In the genomic region with DNA sequence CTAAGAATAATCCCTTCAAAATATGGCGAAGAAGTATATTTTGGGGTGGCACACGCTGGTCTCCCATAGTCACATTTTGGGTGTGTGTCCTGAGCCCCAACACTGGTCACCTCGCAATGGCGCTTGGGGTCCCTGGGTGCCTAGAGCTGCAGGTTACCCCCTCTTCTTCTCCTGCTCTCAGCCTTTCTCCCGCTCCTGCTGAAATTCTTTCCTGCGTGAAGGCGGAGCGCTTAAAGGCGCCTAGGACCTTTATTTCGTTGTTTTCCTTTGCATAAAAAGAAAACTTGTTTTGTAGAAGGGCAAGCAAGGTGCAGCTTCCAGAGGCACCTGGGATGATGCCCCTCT, we compare ENCODE assay signal across 9 cellular contexts. TPM values are rescaled to one million over a fixed set of nuclear protein-coding genes. Genes with fewer than 3 reads are reported as not detected.
A peak's percentile ranks its signal among the peaks of the same experiment; 100 is the strongest.
DNase-seq lines count a peak whose midpoint lies in the region; ATAC-seq and TF ChIP-seq lines count a peak whose summit lies in the region.
"Had no signal": no experiment of that assay in that cellular context is flagged by ENCODE, and none has a peak within 500 bp of the region (broad histone marks: within the 10 kb centered on the region; RNA-seq: fewer than 3 reads in every experiment).

No MANE protein-coding gene starts in this region.

- peak overlapping the region; percentile 50 for H3K4me3 ChIP-seq in kidney epithelial cell (ENCODE audit: low read depth, low read length)
- H3K4me3 ChIP-seq in thymus (ENCODE audit: low read length), result peak overlapping the region; percentile 82
- H3K4me3 ChIP-seq: HAP-1 had no signal

- peaks cover 5 to 8% of the 10 kb centered on the region in 2 donors for H3K36me3 Mint-ChIP-seq in activated T-cell treated with anti-CD3 and anti-CD28 coated beads, Interleukin-2, amount 50 U/mL, for 72 hours (ENCODE audit: insufficient read depth in 2 of 2)
- H3K36me3 Mint-ChIP-seq in activated naive CD8-positive, alpha-beta T cell, result no peaks in the 10 kb centered on the region

- no peaks in the 10 kb centered on the region for H3K36me3 ChIP-seq in kidney epithelial cell (ENCODE audit: control insufficient read depth, insufficient read depth, low read length)
- H3K36me3 ChIP-seq in thymus (ENCODE audit: control insufficient read depth, insufficient read depth), result no peaks in the 10 kb centered on the region
- H3K36me3 ChIP-seq: HAP-1 had no signal

- TF ChIP-seq CTCF in kidney epithelial cell (IDR thresholded peaks at IDR 0.05; ENCODE audit: insufficient read depth, low read length, poor library complexity, severe bottlenecking), result no peak

- H3K9me3 Mint-ChIP-seq in activated T-cell treated with anti-CD3 and anti-CD28 coated beads, Interleukin-2, amount 50 U/mL, for 72 hours, result no peaks in the 10 kb centered on the region
- no peaks in the 10 kb centered on the region for H3K9me3 Mint-ChIP-seq in activated naive CD8-positive, alpha-beta T cell (ENCODE audit: low read depth)

- H3K27ac ChIP-seq in thymus (ENCODE audit: low read depth), result peak overlapping the region; percentile 94

- peaks cover 53% of the 10 kb centered on the region for H3K4me1 Mint-ChIP-seq in activated T-cell treated with anti-CD3 and anti-CD28 coated beads, Interleukin-2, amount 50 U/mL, for 72 hours (ENCODE audit: low read depth)
- H3K4me1 Mint-ChIP-seq in activated naive CD8-positive, alpha-beta T cell (ENCODE audit: low read depth), result peaks cover 66% of the 10 kb centered on the region

- no peaks in the 10 kb centered on the region for H3K9me3 ChIP-seq in thymus (ENCODE audit: control insufficient read depth)
- H3K9me3 ChIP-seq: HAP-1 had no signal

- H3K4me1 ChIP-seq in thymus (ENCODE audit: control insufficient read depth, insufficient read depth, low read length), result peaks cover 8% of the 10 kb centered on the region

- no peak for DNase-seq in activated T-cell treated with anti-CD3 and anti-CD28 coated beads, Interleukin-2, amount 50 U/mL, for 72 hours
- DNase-seq in activated T-cell treated with anti-CD3 and anti-CD28 coated beads, Interleukin-2, amount 50 U/mL, for 1 hour, result no peak
- DNase-seq in kidney epithelial cell (ENCODE audit: low read depth), result no peak
- DNase-seq in stimulated activated CD4-positive, alpha-beta T cell treated with anti-CD3 and anti-CD28 coated beads, Interleukin-12 subunit alpha, Interleukin-12 subunit beta, amount 100 ng/mL, for 4 hours, result no peak

- no peak for ATAC-seq in activated T-cell treated with anti-CD3 and anti-CD28 coated beads, Interleukin-2, amount 50 U/mL, for 72 hours (replicated peaks in 1 of 2)
- ATAC-seq in HG03521 (IDR thresholded peaks at IDR 0.05; ENCODE audit: unreplicated experiment) (no peak), HG03520 (IDR thresholded peaks at IDR 0.05; ENCODE audit: unreplicated experiment) (no peak)

- H3K27me3 ChIP-seq in kidney epithelial cell (ENCODE audit: control insufficient read depth, insufficient read depth, low read length) (no peaks in the 10 kb centered on the region), thymus (ENCODE audit: control insufficient read depth, insufficient read depth) (no peaks in the 10 kb centered on the region)

- H3K4me3 Mint-ChIP-seq in activated T-cell treated with anti-CD3 and anti-CD28 coated beads, Interleukin-2, amount 50 U/mL, for 72 hours, result peak overlapping the region; percentile 93 to 99
- H3K4me3 Mint-ChIP-seq in activated naive CD8-positive, alpha-beta T cell, result peak overlapping the region; percentile 99

- WGBS in thymus, result 7% methylated on average over 10 of the region's 10 CpGs

- H3K27ac Mint-ChIP-seq in activated T-cell treated with anti-CD3 and anti-CD28 coated beads, Interleukin-2, amount 50 U/mL, for 72 hours, result peak overlapping the region; percentile 76
- H3K27ac Mint-ChIP-seq in activated naive CD8-positive, alpha-beta T cell, result peak overlapping the region; percentile 99

- no peaks in the 10 kb centered on the region for H3K27me3 Mint-ChIP-seq in activated T-cell treated with anti-CD3 and anti-CD28 coated beads, Interleukin-2, amount 50 U/mL, for 72 hours (ENCODE audit: low read depth)
- H3K27me3 Mint-ChIP-seq in activated naive CD8-positive, alpha-beta T cell, result no peaks in the 10 kb centered on the region

RNA-seq across cellular contexts. Expression of gene PIK3CD, which starts 0.3 kb away (rescaled TPM):
- 100 to 1,000 TPM; 149 to 162 TPM for total RNA-seq in activated T-cell treated with anti-CD3 and anti-CD28 coated beads, Interleukin-2, amount 50 U/mL, for 72 hours
- 40.7 and 46.4 TPM in 2 replicates for total RNA-seq in kidney epithelial cell
- polyA plus RNA-seq in thymus, result 30.4 TPM
